ENCODE assay signal across 20 cellular contexts in genomic region chr18:3649135-3649558, GRCh38.
DNase-seq lines count a peak whose midpoint lies in the region; ATAC-seq and TF ChIP-seq lines count a peak whose summit lies in the region.
"Had no signal": no experiment of that assay in that cellular context is flagged by ENCODE, and none has a peak within 500 bp of the region (broad histone marks: within the 10 kb centered on the region; RNA-seq: fewer than 3 reads in every experiment).

No MANE protein-coding gene starts in this region.

- peak overlapping the region; percentile 12; the same call in 1 of the 2 replicates for H3K9ac ChIP-seq in iPS-20b (ENCODE audit: low read depth, low read length)

- no peaks in the 10 kb centered on the region for H3K36me3 Mint-ChIP-seq in type B pancreatic cell
- no peaks in the 10 kb centered on the region for H3K36me3 Mint-ChIP-seq in CD4-positive, alpha-beta memory T cell
- H3K36me3 Mint-ChIP-seq: naive thymus-derived CD8-positive, alpha-beta T cell had no signal

- H3K9me3 Mint-ChIP-seq in type B pancreatic cell = no peaks in the 10 kb centered on the region
- no peaks in the 10 kb centered on the region for H3K9me3 Mint-ChIP-seq in CD4-positive, alpha-beta memory T cell
- H3K9me3 Mint-ChIP-seq: activated CD4-positive, alpha-beta T cell treated with anti-CD3 and anti-CD28 coated beads, Interleukin-2, amount 10 ng/mL, durations not matched to agents 7 days and 5 days; activated T-cell treated with anti-CD3 and anti-CD28 coated beads, Interleukin-2, amount 50 U/mL, for 4 hours; naive thymus-derived CD8-positive, alpha-beta T cell had no signal

- H3K36me3 ChIP-seq in cardiac muscle cell (no peaks in the 10 kb centered on the region), iPS-20b (ENCODE audit: insufficient read depth, low read depth, low read length) (no peaks in the 10 kb centered on the region)
- H3K36me3 ChIP-seq in CD4-positive, alpha-beta memory T cell (ENCODE audit: insufficient read depth, low read length) = no peaks in the 10 kb centered on the region
- H3K36me3 ChIP-seq: esophagus muscularis mucosa, right lobe of liver, vagina had no signal

- peak overlapping the region; percentile 77 for H3K27ac ChIP-seq in cardiac muscle cell
- H3K27ac ChIP-seq in iPS-20b (ENCODE audit: low read length) = no peak overlapping the region
- H3K27ac ChIP-seq in CD4-positive, alpha-beta memory T cell (ENCODE audit: low read depth, low read length) = no peak overlapping the region
- H3K27ac ChIP-seq: esophagus muscularis mucosa, right lobe of liver, vagina had no signal

- no peak for ATAC-seq in left ventricle myocardium superior
- ATAC-seq in GM21526 (IDR thresholded peaks at IDR 0.05; ENCODE audit: low FRiP score, unreplicated experiment) = no peak
- ATAC-seq: activated T-cell treated with anti-CD3 and anti-CD28 coated beads, Interleukin-2, amount 50 U/mL, for 4 hours; naive thymus-derived CD8-positive, alpha-beta T cell had no signal

- H3K27me3 ChIP-seq in cardiac muscle cell = no peaks in the 10 kb centered on the region
- no peaks in the 10 kb centered on the region for H3K27me3 ChIP-seq in iPS-20b (ENCODE audit: insufficient read depth, low read length)
- H3K27me3 ChIP-seq in CD4-positive, alpha-beta memory T cell (ENCODE audit: insufficient read depth, low read length) = no peaks in the 10 kb centered on the region
- H3K27me3 ChIP-seq: esophagus muscularis mucosa, right lobe of liver, vagina had no signal

- no peaks in the 10 kb centered on the region for H3K27me3 Mint-ChIP-seq in type B pancreatic cell
- H3K27me3 Mint-ChIP-seq in CD4-positive, alpha-beta memory T cell = peaks cover 0 to 2% of the 10 kb centered on the region in 2 donors
- H3K27me3 Mint-ChIP-seq: activated CD4-positive, alpha-beta T cell treated with anti-CD3 and anti-CD28 coated beads, Interleukin-2, amount 10 ng/mL, durations not matched to agents 7 days and 5 days; naive thymus-derived CD8-positive, alpha-beta T cell had no signal

- intact Hi-C loops in left ventricle myocardium superior (cut with micrococcal nuclease) = no loop called here
- intact Hi-C loops in CD4-positive, alpha-beta memory T cell (cut with micrococcal nuclease) = no loop called here

- CTCF ChIA-PET in CD4-positive, alpha-beta memory T cell (lab: Charles Lee; ENCODE audit: partially characterized antibody) = no interaction called here

- H3K27ac Mint-ChIP-seq in type B pancreatic cell = peak overlapping the region; percentile 80
- no peak overlapping the region for H3K27ac Mint-ChIP-seq in CD4-positive, alpha-beta memory T cell
- H3K27ac Mint-ChIP-seq: activated CD4-positive, alpha-beta T cell treated with anti-CD3 and anti-CD28 coated beads, Interleukin-2, amount 10 ng/mL, durations not matched to agents 7 days and 5 days; naive thymus-derived CD8-positive, alpha-beta T cell had no signal

- H3K4me1 ChIP-seq in cardiac muscle cell (ENCODE audit: low read depth) (peaks cover 37% of the 10 kb centered on the region), iPS-20b (ENCODE audit: insufficient read depth, low read length) (peaks cover 20% of the 10 kb centered on the region)
- no peaks in the 10 kb centered on the region for H3K4me1 ChIP-seq in CD4-positive, alpha-beta memory T cell (ENCODE audit: insufficient read depth, low read length)
- H3K4me1 ChIP-seq: vagina had no signal

- POLR2A ChIA-PET in CD4-positive, alpha-beta memory T cell (lab: Charles Lee; ENCODE audit: partially characterized antibody) = no interaction called here

- H3K4me1 Mint-ChIP-seq in type B pancreatic cell (ENCODE audit: unreplicated experiment) = peaks cover 28% of the 10 kb centered on the region
- H3K4me1 Mint-ChIP-seq in CD4-positive, alpha-beta memory T cell = peaks cover 0 to 4% (median 1%) of the 10 kb centered on the region in 4 donors

- DNase-seq in cardiac muscle cell (ENCODE audit: low read depth in 1 of 2, low spot score in 1 of 2) (peak in 1 of 2 donors; percentile 9), left ventricle myocardium superior (no peak), type B pancreatic cell (ENCODE audit: extremely low spot score, unreplicated experiment) (no peak), NCI-H2107 (lab: John Stamatoyannopoulos, UW) (no peak)
- DNase-seq in CD4-positive, alpha-beta memory T cell = no peak
- DNase-seq: activated CD4-positive, alpha-beta T cell treated with anti-CD3 and anti-CD28 coated beads, Interleukin-2, amount 10 ng/mL, durations not matched to agents 7 days and 5 days; activated T-cell treated with anti-CD3 and anti-CD28 coated beads, Interleukin-2, amount 50 U/mL, for 4 hours; GOT3; hippocampal formation; naive thymus-derived CD8-positive, alpha-beta T cell; NCI-H1694 treated with DMSO at 0.1 percent for 48 hours; NCI-H526 treated with DMSO at 0.1 percent for 48 hours; right lobe of liver; stimulated activated CD4-positive, alpha-beta T cell treated with anti-CD3 and anti-CD28 coated beads, Interleukin-4, amount 100 ng/mL, for 4 hours had no signal

- TF ChIP-seq CTCF in cardiac muscle cell (IDR thresholded peaks at IDR 0.05; ENCODE audit: low read depth, low read length) (no peak), WI38 (IDR thresholded peaks at IDR 0.05; ENCODE audit: low read depth, low read length) (no peak), type B pancreatic cell (conservative IDR thresholded peaks at IDR 0.05) (no peak)

- H3K9me3 ChIP-seq in cardiac muscle cell (ENCODE audit: low read depth) (no peaks in the 10 kb centered on the region), iPS-20b (ENCODE audit: insufficient read depth, low read depth, low read length) (no peaks in the 10 kb centered on the region)
- no peaks in the 10 kb centered on the region for H3K9me3 ChIP-seq in CD4-positive, alpha-beta memory T cell (ENCODE audit: control insufficient read depth in 1 of 2, low read length in 2 of 2)
- H3K9me3 ChIP-seq: esophagus muscularis mucosa, right lobe of liver, vagina had no signal

- no peak overlapping the region for H3K4me3 Mint-ChIP-seq in type B pancreatic cell
- H3K4me3 Mint-ChIP-seq in CD4-positive, alpha-beta memory T cell = no peak overlapping the region
- H3K4me3 Mint-ChIP-seq: activated CD4-positive, alpha-beta T cell treated with anti-CD3 and anti-CD28 coated beads, Interleukin-2, amount 10 ng/mL, durations not matched to agents 7 days and 5 days; activated T-cell treated with anti-CD3 and anti-CD28 coated beads, Interleukin-2, amount 50 U/mL, for 4 hours; naive thymus-derived CD8-positive, alpha-beta T cell had no signal

- no peak overlapping the region for H3K4me3 ChIP-seq in cardiac muscle cell
- H3K4me3 ChIP-seq in WI38 (ENCODE audit: low read depth, low read length) = peak overlapping the region; percentile 34
- H3K4me3 ChIP-seq in iPS-20b (ENCODE audit: low read length) = 0 out of 2 replicates have a peak overlapping the region, but pooled peaks have one; percentile 20
- no peak overlapping the region for H3K4me3 ChIP-seq in CD4-positive, alpha-beta memory T cell (ENCODE audit: low read length in 2 of 2)
- H3K4me3 ChIP-seq: coronary artery, esophagus muscularis mucosa, right lobe of liver, vagina had no signal

Comparison
In these comparisons a context has a peak if more than half of its experiments do, and no peak if none do; other contexts are left out.
1. H3K4me3 ChIP-seq: peak in WI38 (single experiment) and iPS-20b (single experiment); none in cardiac muscle cell (single experiment) and CD4-positive, alpha-beta memory T cell (0 of 2).